8 cellular contexts compared by ENCODE assay signal in genomic region chr2:214889301-214889700, GRCh38.
"Had no signal": no experiment of that assay in that cellular context is flagged by ENCODE, and none has a peak within 500 bp of the region (broad histone marks: within the 10 kb centered on the region; RNA-seq: fewer than 3 reads in every experiment).

No MANE protein-coding gene starts in this region.

- H3K4me1 ChIP-seq: HAP-1 had no signal

- DNase-seq: GM23248, GOT3, H7, HFFc6 had no signal

- H3K4me3 ChIP-seq: GM23248, HAP-1 had no signal

- H2AFZ ChIP-seq: GM23248 had no signal

- H3K9me3 ChIP-seq: HAP-1 had no signal

- H3K36me3 ChIP-seq: HAP-1 had no signal

- H3K9ac ChIP-seq: GM23248 had no signal

- H3K27ac ChIP-seq: GM23248, HL-60 had no signal

- ATAC-seq: HCT116, HepG2 had no signal
